5 cellular contexts compared by ENCODE assay signal in the genomic region with DNA sequence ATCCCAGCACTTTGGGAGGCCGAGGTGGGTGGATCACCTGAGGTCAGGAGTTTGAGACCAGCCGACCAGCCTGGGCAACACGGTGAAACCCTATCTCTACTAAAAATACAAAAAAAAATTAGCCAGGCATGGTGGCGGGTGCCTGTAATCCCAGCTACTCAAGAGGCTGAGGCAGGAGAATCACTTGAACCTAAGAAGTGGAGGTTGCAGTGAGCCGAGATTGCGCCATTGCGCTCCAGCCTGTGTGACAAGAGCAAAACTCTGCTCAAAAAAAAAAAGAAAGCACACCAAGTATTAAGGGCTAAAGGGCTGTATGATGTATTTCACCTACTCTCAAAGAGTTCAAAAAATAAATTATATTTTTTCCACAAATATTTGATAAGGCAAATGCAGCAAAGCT. TPM values are rescaled to one million over a fixed set of nuclear protein-coding genes. Genes with fewer than 3 reads are reported as not detected.
DNase-seq lines count a peak whose midpoint lies in the region; ATAC-seq, FAIRE-seq and TF ChIP-seq lines count a peak whose summit lies in the region.
"Not testable (repeated sequence)": the region's sequence is repeated elsewhere in the genome, so short reads cannot be mapped to it uniquely, and the experiment has no call there.

No MANE protein-coding gene starts in this region.

- not testable (repeated sequence) for H3K18ac ChIP-seq in H1 (ENCODE audit: extremely low read depth, low read length)

- not testable (repeated sequence) for H2BK12ac ChIP-seq in H1 (ENCODE audit: low read depth, low read length)

- not testable (repeated sequence) for H3K9me1 ChIP-seq in K562 (ENCODE audit: control insufficient read depth, insufficient read depth, low read length)

- not testable (repeated sequence) for H3K36me3 ChIP-seq in K562 (ENCODE audit: control insufficient read depth, insufficient read depth, low read length); H1 (ENCODE audit: control insufficient read depth in 2 of 4, insufficient read depth in 4 of 4, low read length in 3 of 4); left ventricle myocardium inferior; neutrophil; sigmoid colon

- not testable (repeated sequence) for H2BK120ac ChIP-seq in H1 (replicated peaks; ENCODE audit: low read depth, low read length)

- not testable (repeated sequence) for TF ChIP-seq POLR2A in K562 (conservative IDR thresholded peaks at IDR 0.05); H1 (IDR thresholded peaks at IDR 0.05; ENCODE audit: control extremely low read depth in 1 of 2, low read depth in 2 of 2, low read length in 2 of 2); sigmoid colon (IDR thresholded peaks at IDR 0.05)

- TF ChIP-seq RAD21 in K562 (CRISPR knock-in tag; conservative IDR thresholded peaks at IDR 0.05 in 1 of 2, IDR thresholded peaks at IDR 0.05 in 1 of 2); H1 (IDR thresholded peaks at IDR 0.05 in 1 of 2, conservative IDR thresholded peaks at IDR 0.05 in 1 of 2; ENCODE audit: low read depth in 2 of 2, low read length in 2 of 2): not testable (repeated sequence)

- WGBS in K562 (ENCODE audit: insufficient coverage, low coverage, missing lambda C conversion rate): 54% methylated on average over 7 of the region's 7 CpGs
- WGBS in H1 (ENCODE audit: extremely low coverage in 1 of 2, insufficient coverage in 1 of 2, insufficient read length in 1 of 2, insufficient replicate concordance in 2 of 2, low coverage in 1 of 2, low lambda C conversion rate in 2 of 2, missing lambda C conversion rate in 1 of 2), 2 experiments: 93% methylated on average over 4 of the region's 7 CpGs; no CpG with 5 or more reads in 1 of the 2 experiments
- WGBS in sigmoid colon, 2 donors: 88 to 93% methylated on average over 7 of the region's 7 CpGs

- not testable (repeated sequence) for BruUV-seq in K562 (replicated peaks; lab: Mats Ljungman, UMichigan)

- H2AK5ac ChIP-seq in H1 (ENCODE audit: low read depth, low read length): not testable (repeated sequence)

- H4K20me1 ChIP-seq in K562 (replicated peaks; ENCODE audit: control insufficient read depth, insufficient read depth, low read length); H1 (replicated peaks in 1 of 2; ENCODE audit: control insufficient read depth in 1 of 2, insufficient read depth in 2 of 2, low read length in 2 of 2): not testable (repeated sequence)

- in situ Hi-C loops in K562 (cut with MboI): not testable (repeated sequence)

- not testable (repeated sequence) for H3K23me2 ChIP-seq in H1 (ENCODE audit: low read depth, low read length)

- not testable (repeated sequence) for H3K4me1 ChIP-seq in K562 (replicated peaks in 1 of 2; ENCODE audit: control insufficient read depth in 2 of 2, insufficient read depth in 2 of 2, low read length in 2 of 2); H1 (replicated peaks in 1 of 4; ENCODE audit: control insufficient read depth in 3 of 4, insufficient read depth in 4 of 4, low read length in 3 of 4); neutrophil (ENCODE audit: control insufficient read depth in 1 of 2, insufficient read depth in 1 of 2, low read depth in 1 of 2, low read length in 1 of 2)
- H3K4me1 ChIP-seq in left ventricle myocardium inferior (peaks cover 71% of the 10 kb centered on the region), sigmoid colon (peaks cover 0 to 56% (median 40%) of the 10 kb centered on the region in 4 donors)

- H3K27me3 ChIP-seq in K562 (ENCODE audit: control insufficient read depth in 2 of 2, insufficient read depth in 2 of 2, low read length in 2 of 2); H1 (replicated peaks in 1 of 4; ENCODE audit: control insufficient read depth in 3 of 4, extremely low read depth in 1 of 4, insufficient read depth in 3 of 4, low read length in 3 of 4); left ventricle myocardium inferior (ENCODE audit: low read depth); neutrophil; sigmoid colon: not testable (repeated sequence)

- H4K5ac ChIP-seq in H1 (ENCODE audit: insufficient read length, low read depth, low read length): not testable (repeated sequence)

- TF ChIP-seq CTCF in K562 (IDR thresholded peaks at IDR 0.05 in 2 of 3, conservative IDR thresholded peaks at IDR 0.05 in 1 of 3; ENCODE audit: insufficient read depth in 2 of 3, low read depth in 1 of 3, low read length in 3 of 3); H1 (IDR thresholded peaks at IDR 0.05; ENCODE audit: control extremely low read depth in 1 of 3, insufficient read depth in 1 of 3, low read depth in 1 of 3, low read length in 3 of 3); left ventricle myocardium inferior (IDR thresholded peaks at IDR 0.05; ENCODE audit: borderline replicate concordance); neutrophil (IDR thresholded peaks at IDR 0.05); sigmoid colon (IDR thresholded peaks at IDR 0.05): not testable (repeated sequence)

- not testable (repeated sequence) for H3K4me2 ChIP-seq in K562 (ENCODE audit: insufficient read depth, low read length); H1 (ENCODE audit: insufficient read depth in 1 of 2, low read depth in 2 of 2, low read length in 2 of 2)

- not testable (repeated sequence) for H2BK15ac ChIP-seq in H1 (ENCODE audit: low read length)

- not testable (repeated sequence) for H3K23ac ChIP-seq in H1 (ENCODE audit: insufficient read length)

- not testable (repeated sequence) for DNase-seq in K562 (ENCODE audit: extremely low read depth in 1 of 4, low spot score in 3 of 4); H1 (ENCODE audit: low read depth in 1 of 2, low spot score in 2 of 2); left ventricle myocardium inferior; sigmoid colon

- intact Hi-C loops in K562 (cut with micrococcal nuclease); left ventricle myocardium inferior (cut with micrococcal nuclease); sigmoid colon (cut with DNase I): not testable (repeated sequence)

- H3K9ac ChIP-seq in K562 (ENCODE audit: insufficient read depth in 1 of 2, low read depth in 2 of 2, low read length in 2 of 2); H1 (replicated peaks in 1 of 4; ENCODE audit: extremely low read depth in 1 of 4, low read depth in 3 of 4, low read length in 3 of 4): not testable (repeated sequence)

- not testable (repeated sequence) for H3K4ac ChIP-seq in H1 (replicated peaks; ENCODE audit: insufficient read length, low read depth, low read length)

- H3K56ac ChIP-seq in H1 (replicated peaks; ENCODE audit: insufficient read length, low read depth, low read length): not testable (repeated sequence)

- not testable (repeated sequence) for H3K4me3 ChIP-seq in K562; H1 (ENCODE audit: extremely low read depth in 1 of 4, insufficient read depth in 2 of 4, low read depth in 3 of 4, low read length in 4 of 4); left ventricle myocardium inferior; neutrophil (ENCODE audit: low read depth in 1 of 2, low read length in 1 of 2); sigmoid colon

- H4K8ac ChIP-seq in H1 (ENCODE audit: extremely low read depth, insufficient read depth, low read length): not testable (repeated sequence)

- not testable (repeated sequence) for H3K14ac ChIP-seq in H1 (ENCODE audit: insufficient read length)

- not testable (repeated sequence) for H3K9me3 ChIP-seq in K562 (replicated peaks; ENCODE audit: control insufficient read depth, insufficient read depth, low read depth, low read length); H1 (ENCODE audit: insufficient read depth in 2 of 2, low read depth in 1 of 2, low read length in 1 of 2); left ventricle myocardium inferior (replicated peaks); neutrophil; sigmoid colon

- CTCF ChIA-PET in K562 (lab: Yijun Ruan, JAX; ENCODE audit: low intra/inter-chr PET ratio): not testable (repeated sequence)
- CTCF ChIA-PET in H1 (lab: Charles Lee; ENCODE audit: partially characterized antibody): interaction anchor here (0.6 to 1.0 kb wide), 3 partner anchors 10 to 244 kb away, joined by 3 read pairs; no protein-coding TSS in a partner anchor

- H3K27ac ChIP-seq in K562 (ENCODE audit: extremely low read depth, low read depth, low read length); H1 (ENCODE audit: low read depth, low read length): not testable (repeated sequence)
- H3K27ac ChIP-seq in left ventricle myocardium inferior (replicated peaks) (peak overlapping the region; percentile 1), neutrophil (peak overlapping the region; percentile 32), sigmoid colon (peak overlapping the region in 3 of 4 donors; percentile 19 to 53 (median 49))

- H3K79me2 ChIP-seq in K562 (ENCODE audit: control insufficient read depth, insufficient read depth, low read length) (peaks cover 49% of the 10 kb centered on the region), H1 (ENCODE audit: control insufficient read depth in 1 of 2, insufficient read depth in 2 of 2, low read length in 2 of 2) (peaks cover 0 to 78% of the 10 kb centered on the region in 2 experiments; a peak in 2 of 4 replicates)

- not testable (repeated sequence) for H2AFZ ChIP-seq in K562 (ENCODE audit: low read depth, low read length); H1 (ENCODE audit: low read length)

- H2BK20ac ChIP-seq in H1 (ENCODE audit: low read length): not testable (repeated sequence)

- TF ChIP-seq EP300 in K562 (IDR thresholded peaks at IDR 0.05; ENCODE audit: low read length); H1 (IDR thresholded peaks at IDR 0.05; ENCODE audit: borderline replicate concordance in 1 of 2, low read depth in 2 of 2, low read length in 2 of 2); sigmoid colon (IDR thresholded peaks at IDR 0.05): not testable (repeated sequence)

- not testable (repeated sequence) for H3K79me1 ChIP-seq in H1 (ENCODE audit: low read depth, low read length)

- POLR2A ChIA-PET in K562 (lab: Yijun Ruan, JAX): interaction anchor here (0.6 to 3.0 kb wide), 6 partner anchors 10 to 407 kb away, joined by 3 to 12 read pairs (median 4); no protein-coding TSS in a partner anchor
- POLR2A ChIA-PET in H1 (lab: Charles Lee; ENCODE audit: partially characterized antibody): not testable (repeated sequence)

- ATAC-seq in K562: peak; percentile 41

- not testable (repeated sequence) for H4K91ac ChIP-seq in H1 (replicated peaks; ENCODE audit: insufficient read length, low read length)

- H2BK5ac ChIP-seq in H1 (ENCODE audit: low read depth, low read length): not testable (repeated sequence)

- FAIRE-seq in K562 (lab: Jason Lieb, UNC); H1 (lab: Jason Lieb, UNC): not testable (repeated sequence)

RNA-seq across cellular contexts. Expression of a gene that starts 39.9 kb away (rescaled TPM):
- total RNA-seq in K562 (2011; cell fraction: chromatin; rRNA removed; ENCODE audit: low replicate concordance): 104 and 140 TPM in 2 replicates
- 46.7 and 52.6 TPM in 2 replicates for total RNA-seq in K562 (2011; cell fraction: nucleolus; rRNA removed)
- total RNA-seq in K562 (2011; cell fraction: nucleoplasm; rRNA removed): 47.2 and 119 TPM in 2 replicates
- total RNA-seq in K562 (2014; rRNA removed) (21.0 and 30.1 TPM in 2 replicates), K562 (2014; rRNA removed; fragmentation: Illumina TruSeq; extraction: Trizol) (37.5 and 39.3 TPM in 2 replicates), K562 (2015; rRNA removed; fragmentation: Illumina TruSeq; extraction: Trizol) (43.2 and 44.3 TPM in 2 replicates), K562 (2021) (30.1 and 33.8 TPM in 2 replicates), left ventricle myocardium inferior (85.7 TPM), sigmoid colon (10 to 100 TPM; 55.3 to 73.8 (median 62.8) TPM)
- polyA plus RNA-seq in K562 (2011; rRNA removed) (29.5 and 31.8 TPM in 2 replicates), K562 (2014; fragmentation: Illumina TruSeq; extraction: Trizol) (28.2 and 29.7 TPM in 2 replicates), K562 (2014; fragmentation: Nextera tagmentation; extraction: Ambion mirVana) (1 to 10 TPM; 3.6 to 4.3 TPM), K562 (2014; rRNA removed) (22.5 and 22.6 TPM in 2 replicates), H1 (2011; rRNA removed) (10.4 and 14.7 TPM in 2 replicates), sigmoid colon (10 to 100 TPM; 18.5 to 23.4 (median 20.9) TPM)
- polyA plus RNA-seq in K562 (2011; cell fraction: cytosol; rRNA removed): 15.8 and 22.8 TPM in 2 replicates
- 33.0 and 34.3 TPM in 2 replicates for polyA plus RNA-seq in K562 (2011; cell fraction: nucleus; rRNA removed)
- polyA plus RNA-seq in K562 (2012): 25.3 and 25.9 TPM in 2 replicates
- 58.2 and 66.9 TPM in 2 replicates for polyA minus RNA-seq in K562 (2011; rRNA and poly(A)+ RNA removed)
- 27.8 and 31.0 TPM in 2 replicates for polyA minus RNA-seq in K562 (2011; cell fraction: cytosol; rRNA and poly(A)+ RNA removed)
- 52.9 and 92.3 TPM in 2 replicates for polyA minus RNA-seq in K562 (2011; cell fraction: nucleus; rRNA and poly(A)+ RNA removed)
- total RNA-seq in H1 (2021; fragmentation: NEBNext Ultra II Directional; extraction: Animal tissue kit (Norgen Biotek cat#: 25700)): 40.8 and 43.3 TPM in 2 replicates
- polyA plus RNA-seq in H1 (2011; cell fraction: cytosol; rRNA removed): 18.0 TPM
- 20.1 TPM for polyA plus RNA-seq in H1 (2011; cell fraction: nucleus; rRNA removed)
- polyA plus RNA-seq in H1 (2012, experiment 1 of 2): 20.9 to 26.8 TPM (median 23.9 TPM) in 4 replicates
- 4.9 TPM for polyA plus RNA-seq in H1 (2012, experiment 2 of 2)
- 14.8 TPM for polyA plus RNA-seq in H1 (2013, experiment 1 of 2)
- polyA plus RNA-seq in H1 (2013, experiment 2 of 2): 14.9 TPM
- 30.6 and 36.4 TPM in 2 replicates for polyA minus RNA-seq in H1 (2011; rRNA and poly(A)+ RNA removed)
- polyA minus RNA-seq in H1 (2011; cell fraction: cytosol; rRNA and poly(A)+ RNA removed): 24.3 TPM
- polyA minus RNA-seq in H1 (2011; cell fraction: nucleus; rRNA and poly(A)+ RNA removed): 37.2 TPM
